22 cellular contexts compared by ENCODE assay signal in genomic region chr1:106680922-106681321, GRCh38.
"Had no signal": no experiment of that assay in that cellular context is flagged by ENCODE, and none has a peak within 500 bp of the region (broad histone marks: within the 10 kb centered on the region; RNA-seq: fewer than 3 reads in every experiment).

No MANE protein-coding gene starts in this region.

- H3K4me3 Mint-ChIP-seq: activated naive CD8-positive, alpha-beta T cell; mesothelial cell of epicardium; natural killer cell treated with Interleukin-12 subunit alpha and Interleukin-12 subunit beta and Interleukin-15 and Interleukin-18, amount 100 ng/mL, for 72 hours; stimulated activated effector memory CD8-positive, alpha-beta T cell treated with anti-CD3 and anti-CD28 coated beads, Interleukin-12 subunit alpha, Interleukin-12 subunit beta, amount 100 ng/mL, for 72 hours had no signal

- H3K36me3 Mint-ChIP-seq: activated naive CD8-positive, alpha-beta T cell; mesothelial cell of epicardium; natural killer cell treated with Interleukin-12 subunit alpha and Interleukin-12 subunit beta and Interleukin-15 and Interleukin-18, amount 100 ng/mL, for 72 hours; stimulated activated effector memory CD8-positive, alpha-beta T cell treated with anti-CD3 and anti-CD28 coated beads, Interleukin-12 subunit alpha, Interleukin-12 subunit beta, amount 100 ng/mL, for 72 hours had no signal

- H3K4me1 Mint-ChIP-seq: stimulated activated effector memory CD8-positive, alpha-beta T cell treated with anti-CD3 and anti-CD28 coated beads, Interleukin-12 subunit alpha, Interleukin-12 subunit beta, amount 100 ng/mL, for 72 hours had no signal

- FAIRE-seq: bronchial epithelial cell, endothelial cell of umbilical vein, islet of Langerhans had no signal

- H3K27me3 Mint-ChIP-seq: activated naive CD8-positive, alpha-beta T cell; natural killer cell treated with Interleukin-12 subunit alpha and Interleukin-12 subunit beta and Interleukin-15 and Interleukin-18, amount 100 ng/mL, for 72 hours had no signal

- ATAC-seq: left colon; natural killer cell treated with Interleukin-12 subunit alpha and Interleukin-12 subunit beta and Interleukin-15 and Interleukin-18, amount 100 ng/mL, for 72 hours; stimulated activated effector memory CD8-positive, alpha-beta T cell treated with anti-CD3 and anti-CD28 coated beads, Interleukin-12 subunit alpha, Interleukin-12 subunit beta, amount 100 ng/mL, for 72 hours had no signal

- H3K27ac Mint-ChIP-seq: activated naive CD8-positive, alpha-beta T cell; mesothelial cell of epicardium; natural killer cell treated with Interleukin-12 subunit alpha and Interleukin-12 subunit beta and Interleukin-15 and Interleukin-18, amount 100 ng/mL, for 72 hours; stimulated activated effector memory CD8-positive, alpha-beta T cell treated with anti-CD3 and anti-CD28 coated beads, Interleukin-12 subunit alpha, Interleukin-12 subunit beta, amount 100 ng/mL, for 72 hours had no signal

- H3K9me3 Mint-ChIP-seq: mesothelial cell of epicardium had no signal

- H3K36me3 ChIP-seq: esophagus muscularis mucosa, sigmoid colon, stomach, WERI-Rb-1 had no signal

- H3K27me3 ChIP-seq: esophagus muscularis mucosa, sigmoid colon, stomach had no signal

- H3K9me3 ChIP-seq: esophagus muscularis mucosa, sigmoid colon, stomach had no signal

- H3K4me3 ChIP-seq: esophagus muscularis mucosa, lung, sigmoid colon, stomach had no signal

- DNase-seq: activated CD4-positive, alpha-beta T cell treated with anti-CD3 and anti-CD28 coated beads for 1 hour; activated CD4-positive, alpha-beta T cell treated with anti-CD3 and anti-CD28 coated beads, Interleukin-2, amount 50 U/mL, for 4 hours; activated T-cell treated with anti-CD3 and anti-CD28 coated beads for 4 hours; effector CD4-positive, alpha-beta T cell; hippocampal formation; left colon; nucleus accumbens; sigmoid colon; stimulated activated CD4-positive, alpha-beta T cell treated with anti-CD3 and anti-CD28 coated beads, Interleukin-4, amount 100 ng/mL, for 24 hours; stomach; T-helper 2 cell; trophoblast cell; WERI-Rb-1 had no signal

- H3K27ac ChIP-seq: esophagus muscularis mucosa, sigmoid colon, stomach, WERI-Rb-1 had no signal

- H3K4me1 ChIP-seq: esophagus muscularis mucosa, stomach had no signal
